33 cellular contexts compared by ENCODE assay signal in genomic region chr2:204362603-204363002, GRCh38.
"Had no signal": no experiment of that assay in that cellular context is flagged by ENCODE, and none has a peak within 500 bp of the region (broad histone marks: within the 10 kb centered on the region; RNA-seq: fewer than 3 reads in every experiment).

No MANE protein-coding gene starts in this region.

- H3K27ac Mint-ChIP-seq: activated B cell treated with CpG ODN at 0.5 μM for 24 hours; activated CD4-positive, alpha-beta memory T cell treated with anti-CD3 and anti-CD28 coated beads, Interleukin-2, amount 10 ng/mL, durations not matched to agents 7 days and 5 days; activated CD4-positive, alpha-beta T cell treated with anti-CD3 and anti-CD28 coated beads, Interleukin-2, amount 10 ng/mL, durations not matched to agents 24 days and 14 days; activated CD8-positive, alpha-beta memory T cell treated with anti-CD3 and anti-CD28 coated beads, Interleukin-2, amount 10 ng/mL, durations not matched to agents 7 days and 5 days; activated CD8-positive, alpha-beta T cell treated with anti-CD3 and anti-CD28 coated beads, Interleukin-2, amount 10 ng/mL, durations not matched to agents 7 days and 5 days; activated naive CD4-positive, alpha-beta T cell treated with anti-CD3 and anti-CD28 coated beads, Interleukin-2, amount 10 ng/mL, durations not matched to agents 7 days and 5 days; activated naive CD4-positive, alpha-beta T cell treated with anti-CD3 and anti-CD28 coated beads, Interleukin-2, amount 50 U/mL, for 24 hours; activated naive CD8-positive, alpha-beta T cell; activated naive CD8-positive, alpha-beta T cell treated with anti-CD3 and anti-CD28 coated beads, Interleukin-2, amount 10 ng/mL, durations not matched to agents 7 days and 5 days; activated naive CD8-positive, alpha-beta T cell treated with anti-CD3 and anti-CD28 coated beads, Interleukin-2, amount 50 U/mL, for 24 hours; activated T-cell treated with anti-CD3 and anti-CD28 coated beads, Interleukin-2, amount 50 U/mL, for 24 hours; activated T-helper 2 cell treated with anti-CD3 and anti-CD28 coated beads, Interferon-gamma antibody, Interleukin-2, Interleukin-4, amounts not matched to agents 10 μg/mL and 5 μg/mL and 100 μg/mL, durations not matched to agents 14 hours and 24 hours and 36 hours; T-helper 1 cell treated with Interleukin-12 subunit alpha and Interleukin-12 subunit beta and Interleukin-4 antibody, amounts not matched to agents 30 μg/mL and 1 μg/mL, for 36 hours; T-helper 2 cell treated with Interferon-gamma antibody and Interleukin-4, amounts not matched to agents 5 μg/mL and 100 μg/mL, for 36 hours had no signal

- H3K27me3 ChIP-seq: ascending aorta, cardiac muscle cell had no signal

- H3K27me3 Mint-ChIP-seq: activated B cell treated with CpG ODN at 0.5 μM for 24 hours; activated CD4-positive, alpha-beta memory T cell treated with anti-CD3 and anti-CD28 coated beads, Interleukin-2, amount 10 ng/mL, durations not matched to agents 7 days and 5 days; activated CD8-positive, alpha-beta memory T cell treated with anti-CD3 and anti-CD28 coated beads, Interleukin-2, amount 10 ng/mL, durations not matched to agents 7 days and 5 days; brain had no signal

- H3K4me3 Mint-ChIP-seq: activated B cell treated with CpG ODN at 0.5 μM for 24 hours; activated CD4-positive, alpha-beta memory T cell treated with anti-CD3 and anti-CD28 coated beads, Interleukin-2, amount 10 ng/mL, durations not matched to agents 7 days and 5 days; activated CD4-positive, alpha-beta T cell treated with anti-CD3 and anti-CD28 coated beads, Interleukin-2, amount 10 ng/mL, durations not matched to agents 24 days and 14 days; activated CD8-positive, alpha-beta memory T cell treated with anti-CD3 and anti-CD28 coated beads, Interleukin-2, amount 10 ng/mL, durations not matched to agents 7 days and 5 days; activated CD8-positive, alpha-beta T cell treated with anti-CD3 and anti-CD28 coated beads, Interleukin-2, amount 10 ng/mL, durations not matched to agents 7 days and 5 days; activated naive CD4-positive, alpha-beta T cell treated with anti-CD3 and anti-CD28 coated beads, Interleukin-2, amount 10 ng/mL, durations not matched to agents 7 days and 5 days; activated naive CD4-positive, alpha-beta T cell treated with anti-CD3 and anti-CD28 coated beads, Interleukin-2, amount 50 U/mL, for 24 hours; activated naive CD8-positive, alpha-beta T cell; activated naive CD8-positive, alpha-beta T cell treated with anti-CD3 and anti-CD28 coated beads, Interleukin-2, amount 10 ng/mL, durations not matched to agents 7 days and 5 days; activated naive CD8-positive, alpha-beta T cell treated with anti-CD3 and anti-CD28 coated beads, Interleukin-2, amount 50 U/mL, for 24 hours; activated T-cell treated with anti-CD3 and anti-CD28 coated beads, Interleukin-2, amount 50 U/mL, for 24 hours; brain; central memory CD8-positive, alpha-beta T cell; T-helper 1 cell treated with Interleukin-12 subunit alpha and Interleukin-12 subunit beta and Interleukin-4 antibody, amounts not matched to agents 30 μg/mL and 1 μg/mL, for 36 hours; T-helper 2 cell treated with Interferon-gamma antibody and Interleukin-4, amounts not matched to agents 5 μg/mL and 100 μg/mL, for 36 hours had no signal

- H3K9me3 Mint-ChIP-seq: activated B cell treated with CpG ODN at 0.5 μM for 24 hours; activated CD4-positive, alpha-beta memory T cell treated with anti-CD3 and anti-CD28 coated beads, Interleukin-2, amount 10 ng/mL, durations not matched to agents 7 days and 5 days; activated CD4-positive, alpha-beta T cell treated with anti-CD3 and anti-CD28 coated beads, Interleukin-2, amount 10 ng/mL, durations not matched to agents 24 days and 14 days; activated naive CD4-positive, alpha-beta T cell treated with anti-CD3 and anti-CD28 coated beads, Interleukin-2, amount 10 ng/mL, durations not matched to agents 7 days and 5 days; activated naive CD4-positive, alpha-beta T cell treated with anti-CD3 and anti-CD28 coated beads, Interleukin-2, amount 50 U/mL, for 24 hours; activated naive CD8-positive, alpha-beta T cell treated with anti-CD3 and anti-CD28 coated beads, Interleukin-2, amount 10 ng/mL, durations not matched to agents 7 days and 5 days; activated naive CD8-positive, alpha-beta T cell treated with anti-CD3 and anti-CD28 coated beads, Interleukin-2, amount 50 U/mL, for 24 hours; activated T-cell treated with anti-CD3 and anti-CD28 coated beads, Interleukin-2, amount 50 U/mL, for 24 hours; activated T-helper 2 cell treated with anti-CD3 and anti-CD28 coated beads, Interferon-gamma antibody, Interleukin-2, Interleukin-4, amounts not matched to agents 10 μg/mL and 5 μg/mL and 100 μg/mL, durations not matched to agents 14 hours and 24 hours and 36 hours; brain; central memory CD8-positive, alpha-beta T cell; T-helper 1 cell treated with Interleukin-12 subunit alpha and Interleukin-12 subunit beta and Interleukin-4 antibody, amounts not matched to agents 30 μg/mL and 1 μg/mL, for 36 hours; T-helper 2 cell treated with Interferon-gamma antibody and Interleukin-4, amounts not matched to agents 5 μg/mL and 100 μg/mL, for 36 hours had no signal

- H3K4me3 ChIP-seq: ascending aorta, cardiac muscle cell had no signal

- H3K4me1 ChIP-seq: ascending aorta had no signal

- H3K36me3 Mint-ChIP-seq: activated CD8-positive, alpha-beta memory T cell treated with anti-CD3 and anti-CD28 coated beads, Interleukin-2, amount 10 ng/mL, durations not matched to agents 7 days and 5 days; activated naive CD4-positive, alpha-beta T cell treated with anti-CD3 and anti-CD28 coated beads, Interleukin-2, amount 10 ng/mL, durations not matched to agents 7 days and 5 days; activated naive CD4-positive, alpha-beta T cell treated with anti-CD3 and anti-CD28 coated beads, Interleukin-2, amount 50 U/mL, for 24 hours; activated naive CD8-positive, alpha-beta T cell; activated naive CD8-positive, alpha-beta T cell treated with anti-CD3 and anti-CD28 coated beads, Interleukin-2, amount 10 ng/mL, durations not matched to agents 7 days and 5 days; brain had no signal

- H3K9me3 ChIP-seq: ascending aorta had no signal

- H3K27ac ChIP-seq: ascending aorta, cardiac muscle cell, VCaP had no signal

- ATAC-seq: activated CD8-positive, alpha-beta memory T cell treated with anti-CD3 and anti-CD28 coated beads, Interleukin-2, amount 10 ng/mL, durations not matched to agents 7 days and 5 days; activated CD8-positive, alpha-beta T cell treated with anti-CD3 and anti-CD28 coated beads, Interleukin-2, amount 10 ng/mL, durations not matched to agents 7 days and 5 days; activated naive CD8-positive, alpha-beta T cell treated with anti-CD3 and anti-CD28 coated beads, Interleukin-2, amount 50 U/mL, for 24 hours had no signal

- H3K36me3 ChIP-seq: ascending aorta, cardiac muscle cell had no signal

- H3K4me1 Mint-ChIP-seq: activated B cell treated with CpG ODN at 0.5 μM for 24 hours; activated CD4-positive, alpha-beta memory T cell treated with anti-CD3 and anti-CD28 coated beads, Interleukin-2, amount 10 ng/mL, durations not matched to agents 7 days and 5 days; activated CD4-positive, alpha-beta T cell treated with anti-CD3 and anti-CD28 coated beads, Interleukin-2, amount 10 ng/mL, durations not matched to agents 24 days and 14 days; activated CD8-positive, alpha-beta memory T cell treated with anti-CD3 and anti-CD28 coated beads, Interleukin-2, amount 10 ng/mL, durations not matched to agents 7 days and 5 days; activated naive CD4-positive, alpha-beta T cell treated with anti-CD3 and anti-CD28 coated beads, Interleukin-2, amount 10 ng/mL, durations not matched to agents 7 days and 5 days; activated naive CD4-positive, alpha-beta T cell treated with anti-CD3 and anti-CD28 coated beads, Interleukin-2, amount 50 U/mL, for 24 hours; activated naive CD8-positive, alpha-beta T cell treated with anti-CD3 and anti-CD28 coated beads, Interleukin-2, amount 10 ng/mL, durations not matched to agents 7 days and 5 days; activated naive CD8-positive, alpha-beta T cell treated with anti-CD3 and anti-CD28 coated beads, Interleukin-2, amount 50 U/mL, for 24 hours; central memory CD8-positive, alpha-beta T cell had no signal

- DNase-seq: activated B cell treated with CpG ODN at 0.5 μM for 24 hours; activated CD4-positive, alpha-beta memory T cell treated with anti-CD3 and anti-CD28 coated beads, Interleukin-2, amount 10 ng/mL, durations not matched to agents 7 days and 5 days; activated CD4-positive, alpha-beta T cell treated with anti-CD3 and anti-CD28 coated beads for 4 hours; activated CD4-positive, alpha-beta T cell treated with anti-CD3 and anti-CD28 coated beads, Interleukin-2, amount 10 ng/mL, durations not matched to agents 24 days and 14 days; activated CD4-positive, alpha-beta T cell treated with anti-CD3 and anti-CD28 coated beads, Interleukin-2, amount 50 U/mL, for 48 hours; activated CD4-positive, CD25-positive, alpha-beta regulatory T cell treated with anti-CD3 and anti-CD28 coated beads, Interleukin-2, amount 50 U/mL, for 72 hours; activated CD8-positive, alpha-beta memory T cell treated with anti-CD3 and anti-CD28 coated beads for 24 hours; activated CD8-positive, alpha-beta memory T cell treated with anti-CD3 and anti-CD28 coated beads, Interleukin-2, amount 10 ng/mL, durations not matched to agents 7 days and 5 days; activated CD8-positive, alpha-beta memory T cell treated with anti-CD3 and anti-CD28 coated beads, Interleukin-2, amount 50 U/mL, for 48 hours; activated CD8-positive, alpha-beta T cell treated with anti-CD3 and anti-CD28 coated beads, Interleukin-2, amount 10 ng/mL, durations not matched to agents 7 days and 5 days; activated effector memory CD4-positive, alpha-beta T cell treated with Interleukin-2 at 50 U/mL for 16 hours; activated gamma-delta T cell; activated naive CD4-positive, alpha-beta T cell treated with anti-CD3 and anti-CD28 coated beads, Interleukin-2, amount 10 ng/mL, durations not matched to agents 7 days and 5 days; activated naive CD4-positive, alpha-beta T cell treated with Interleukin-2 at 50 U/mL for 16 hours; activated naive CD8-positive, alpha-beta T cell treated with anti-CD3 and anti-CD28 coated beads, Interleukin-2, amount 10 ng/mL, durations not matched to agents 7 days and 5 days; activated naive CD8-positive, alpha-beta T cell treated with anti-CD3 and anti-CD28 coated beads, Interleukin-2, amount 50 U/mL, for 24 hours; activated T-cell treated with anti-CD3 and anti-CD28 coated beads, Interleukin-2, amount 50 U/mL, for 24 hours; activated T-cell treated with anti-CD3 and anti-CD28 coated beads, Interleukin-2, amount 50 U/mL, for 48 hours; amygdala; caudate nucleus; cerebellar nuclear complex; T-helper 2 cell; T-helper 9 cell had no signal
